Comparison of ENCODE assay signal across 13 cellular contexts in the genomic region with DNA sequence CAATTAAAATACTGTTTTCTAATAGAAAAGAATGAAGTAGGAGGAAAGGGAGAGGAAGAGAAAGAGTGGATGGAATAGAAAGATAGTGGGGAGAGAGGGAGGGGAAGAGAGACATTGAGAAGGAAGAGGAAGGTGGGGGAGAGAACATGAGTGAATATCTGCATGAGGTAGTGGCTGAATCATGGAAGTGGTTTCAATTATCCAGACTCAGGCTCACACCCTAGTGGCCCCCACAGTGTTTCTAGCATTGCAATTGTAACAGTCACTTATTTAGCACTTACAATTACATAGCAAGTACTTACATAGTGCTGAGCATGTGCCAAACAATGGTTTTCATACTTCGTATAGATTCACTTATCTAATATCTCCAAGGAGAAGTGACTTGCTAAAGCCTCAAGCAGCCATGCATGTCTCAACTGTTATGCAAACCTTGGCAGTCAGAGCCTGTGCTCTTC.
DNase-seq lines count a peak whose midpoint lies in the region; ATAC-seq and TF ChIP-seq lines count a peak whose summit lies in the region.
"Had no signal": no experiment of that assay in that cellular context is flagged by ENCODE, and none has a peak within 500 bp of the region (broad histone marks: within the 10 kb centered on the region; RNA-seq: fewer than 3 reads in every experiment).

No MANE protein-coding gene starts in this region.

- H3K4me1 Mint-ChIP-seq in WTC11 (peaks cover 26% of the 10 kb centered on the region), immature natural killer cell (peaks cover 11 to 46% of the 10 kb centered on the region in 2 donors)

- peak overlapping the region in 5 of 11 experiments; percentile 8 to 48 (median 38); a peak in 6 of 22 replicates for H3K27ac ChIP-seq in BLaER1 treated with 17β-estradiol and CSF1 and Interleukin-3, amounts not matched to agents 10 nM and 100 nM

- no peaks in the 10 kb centered on the region for H3K9me3 ChIP-seq in BLaER1 treated with 17β-estradiol and CSF1 and Interleukin-3, amounts not matched to agents 10 nM and 100 nM (replicated peaks in 1 of 11)
- H3K9me3 ChIP-seq: Caco-2 had no signal

- no peaks in the 10 kb centered on the region for H3K27me3 ChIP-seq in BLaER1 treated with 17β-estradiol and CSF1 and Interleukin-3, amounts not matched to agents 10 nM and 100 nM

- ATAC-seq in WTC11 = 0 out of 2 replicates have a peak, but pooled peaks have one; percentile 29
- ATAC-seq in GM19395 (IDR thresholded peaks at IDR 0.05; ENCODE audit: unreplicated experiment) = no peak
- ATAC-seq in GM18868 (IDR thresholded peaks at IDR 0.05; ENCODE audit: unreplicated experiment) = no peak
- ATAC-seq: naive thymus-derived CD8-positive, alpha-beta T cell had no signal

- H3K36me3 Mint-ChIP-seq in WTC11 (peaks cover 8% of the 10 kb centered on the region), immature natural killer cell (peaks cover 9 to 30% (median 11%) of the 10 kb centered on the region in 3 donors)

- H3K27ac Mint-ChIP-seq in WTC11 = no peak overlapping the region
- peak overlapping the region in 4 of 6 donors; percentile 35 to 91 (median 70) for H3K27ac Mint-ChIP-seq in immature natural killer cell
- H3K27ac Mint-ChIP-seq: T-helper 2 cell treated with Interferon-gamma antibody and Interleukin-4, amounts not matched to agents 5 μg/mL and 100 μg/mL, for 36 hours had no signal

- peaks cover 16 to 21% (median 18%) of the 10 kb centered on the region in 10 experiments; a peak in 19 of 20 replicates for H3K4me1 ChIP-seq in BLaER1 treated with 17β-estradiol and CSF1 and Interleukin-3, amounts not matched to agents 10 nM and 100 nM

- H3K9me3 Mint-ChIP-seq in WTC11 (no peaks in the 10 kb centered on the region), immature natural killer cell (no peaks in the 10 kb centered on the region)
- H3K9me3 Mint-ChIP-seq: naive thymus-derived CD8-positive, alpha-beta T cell; T-helper 2 cell treated with Interferon-gamma antibody and Interleukin-4, amounts not matched to agents 5 μg/mL and 100 μg/mL, for 36 hours had no signal

- H3K4me3 Mint-ChIP-seq in WTC11 (no peak overlapping the region), immature natural killer cell (no peak overlapping the region)
- H3K4me3 Mint-ChIP-seq: naive thymus-derived CD8-positive, alpha-beta T cell; T-helper 2 cell treated with Interferon-gamma antibody and Interleukin-4, amounts not matched to agents 5 μg/mL and 100 μg/mL, for 36 hours had no signal

- DNase-seq in HS-5 (ENCODE audit: low read depth) (peak; percentile 49), WTC11 (ENCODE audit: low spot score) (no peak), immature natural killer cell (no peak), activated gamma-delta T cell treated with Interleukin-2 at 50 U/mL for 16 hours (no peak), NCI-H1436 treated with DMSO at 0.1 percent for 48 hours (lab: John Stamatoyannopoulos, UW) (no peak)
- DNase-seq: Caco-2; cortex of kidney; naive thymus-derived CD8-positive, alpha-beta T cell; substantia nigra had no signal

- no peaks in the 10 kb centered on the region for H3K27me3 Mint-ChIP-seq in WTC11 (ENCODE audit: low read depth)
- H3K27me3 Mint-ChIP-seq in immature natural killer cell (ENCODE audit: low read depth in 3 of 3) = peaks cover 0 to 1% (median 0%) of the 10 kb centered on the region in 3 donors
- H3K27me3 Mint-ChIP-seq: naive thymus-derived CD8-positive, alpha-beta T cell had no signal

- H3K4me3 ChIP-seq in BLaER1 treated with 17β-estradiol and CSF1 and Interleukin-3, amounts not matched to agents 10 nM and 100 nM = no peak overlapping the region

- H3K4me2 ChIP-seq in BLaER1 treated with 17β-estradiol and CSF1 and Interleukin-3, amounts not matched to agents 10 nM and 100 nM = peak overlapping the region; percentile 23 to 75 (median 59); a peak in 19 of 22 replicates

- H3K9ac ChIP-seq in BLaER1 treated with 17β-estradiol and CSF1 and Interleukin-3, amounts not matched to agents 10 nM and 100 nM = no peak overlapping the region

- H3K36me3 ChIP-seq in BLaER1 treated with 17β-estradiol and CSF1 and Interleukin-3, amounts not matched to agents 10 nM and 100 nM = peaks cover 27 to 79% (median 44%) of the 10 kb centered on the region in 11 experiments; a peak in 21 of 22 replicates

- POLR2A ChIA-PET in WTC11 (lab: Charles Lee) = no interaction called here

- peaks cover 0 to 25% (median 0%) of the 10 kb centered on the region in 11 experiments; a peak in 3 of 22 replicates for H4K20me1 ChIP-seq in BLaER1 treated with 17β-estradiol and CSF1 and Interleukin-3, amounts not matched to agents 10 nM and 100 nM

- CTCF ChIA-PET in WTC11 (lab: Charles Lee) = no interaction called here

- no peak for TF ChIP-seq CTCF in WTC11 (IDR thresholded peaks at IDR 0.05)

TF ChIP-seq in WTC11, 78 proteins besides CTCF, POLR2A, EP300 and RAD21:
- TF ChIP-seq, protein P1, sequence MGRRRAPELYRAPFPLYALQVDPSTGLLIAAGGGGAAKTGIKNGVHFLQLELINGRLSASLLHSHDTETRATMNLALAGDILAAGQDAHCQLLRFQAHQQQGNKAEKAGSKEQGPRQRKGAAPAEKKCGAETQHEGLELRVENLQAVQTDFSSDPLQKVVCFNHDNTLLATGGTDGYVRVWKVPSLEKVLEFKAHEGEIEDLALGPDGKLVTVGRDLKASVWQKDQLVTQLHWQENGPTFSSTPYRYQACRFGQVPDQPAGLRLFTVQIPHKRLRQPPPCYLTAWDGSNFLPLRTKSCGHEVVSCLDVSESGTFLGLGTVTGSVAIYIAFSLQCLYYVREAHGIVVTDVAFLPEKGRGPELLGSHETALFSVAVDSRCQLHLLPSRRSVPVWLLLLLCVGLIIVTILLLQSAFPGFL (CRISPR knock-in tag; IDR thresholded peaks at IDR 0.05; ENCODE audit: borderline replicate concordance) = no peak
- TF ChIP-seq MXD4 (CRISPR knock-in tag; IDR thresholded peaks at IDR 0.05; ENCODE audit: borderline replicate concordance) (no peak), TP53 (CRISPR knock-in tag; IDR thresholded peaks at IDR 0.05) (no peak), HMGA2 (CRISPR knock-in tag; IDR thresholded peaks at IDR 0.05) (no peak), FOXK1 (CRISPR knock-in tag; IDR thresholded peaks at IDR 0.05) (no peak)
- TF ChIP-seq, protein P2, sequence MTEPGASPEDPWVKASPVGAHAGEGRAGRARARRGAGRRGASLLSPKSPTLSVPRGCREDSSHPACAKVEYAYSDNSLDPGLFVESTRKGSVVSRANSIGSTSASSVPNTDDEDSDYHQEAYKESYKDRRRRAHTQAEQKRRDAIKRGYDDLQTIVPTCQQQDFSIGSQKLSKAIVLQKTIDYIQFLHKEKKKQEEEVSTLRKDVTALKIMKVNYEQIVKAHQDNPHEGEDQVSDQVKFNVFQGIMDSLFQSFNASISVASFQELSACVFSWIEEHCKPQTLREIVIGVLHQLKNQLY (CRISPR knock-in tag; IDR thresholded peaks at IDR 0.05) = no peak
- TF ChIP-seq, protein P3, sequence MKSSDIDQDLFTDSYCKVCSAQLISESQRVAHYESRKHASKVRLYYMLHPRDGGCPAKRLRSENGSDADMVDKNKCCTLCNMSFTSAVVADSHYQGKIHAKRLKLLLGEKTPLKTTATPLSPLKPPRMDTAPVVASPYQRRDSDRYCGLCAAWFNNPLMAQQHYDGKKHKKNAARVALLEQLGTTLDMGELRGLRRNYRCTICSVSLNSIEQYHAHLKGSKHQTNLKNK (CRISPR knock-in tag; IDR thresholded peaks at IDR 0.05) = no peak
